In the genomic region with DNA sequence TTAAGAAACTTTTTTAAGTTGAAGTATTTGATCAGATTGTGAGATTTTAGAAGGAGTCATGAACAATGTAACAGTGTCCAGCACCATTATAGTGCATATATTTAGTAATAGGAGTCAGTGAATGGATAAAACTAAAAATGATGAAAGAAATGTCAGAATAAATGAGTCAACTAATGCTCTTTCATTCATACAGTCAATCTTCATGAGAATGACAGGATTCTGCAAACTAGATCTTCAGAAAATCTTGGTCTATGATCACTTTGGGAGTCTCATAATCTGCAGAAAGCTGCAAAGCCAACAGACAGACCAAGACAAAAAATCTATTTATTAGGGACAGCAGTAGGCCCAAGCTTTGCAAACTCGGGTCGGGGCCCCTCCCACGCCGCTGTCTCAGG, we compare ENCODE assay signal across 9 cellular contexts. TPM values are rescaled to one million over a fixed set of nuclear protein-coding genes. Genes with fewer than 3 reads are reported as not detected.
DNase-seq lines count a peak whose midpoint lies in the region; ATAC-seq and TF ChIP-seq lines count a peak whose summit lies in the region.
"Had no signal": no experiment of that assay in that cellular context is flagged by ENCODE, and none has a peak within 500 bp of the region (broad histone marks: within the 10 kb centered on the region; RNA-seq: fewer than 3 reads in every experiment).

No MANE protein-coding gene starts in this region.

- no peaks in the 10 kb centered on the region for H3K36me3 Mint-ChIP-seq in CD4-positive, alpha-beta T cell (ENCODE audit: low read depth)

- peaks cover 6% of the 10 kb centered on the region for H3K9me3 Mint-ChIP-seq in CD4-positive, alpha-beta T cell

- no peak for TF ChIP-seq POLR2A in NB4 (IDR thresholded peaks at IDR 0.05; ENCODE audit: extremely low read depth, insufficient read length)

- H3K4me3 Mint-ChIP-seq in CD4-positive, alpha-beta T cell, result peak overlapping the region; percentile 92

- H3K4me1 Mint-ChIP-seq in CD4-positive, alpha-beta T cell (ENCODE audit: low read depth), result peaks cover 14% of the 10 kb centered on the region

- peak overlapping the region; percentile 77 for H3K27ac ChIP-seq in CD4-positive, alpha-beta T cell (ENCODE audit: low read depth, low read length)
- H3K27ac ChIP-seq in epithelial cell of prostate, result peak overlapping the region; percentile 73

- no peaks in the 10 kb centered on the region for H3K27me3 ChIP-seq in CD4-positive, alpha-beta T cell (ENCODE audit: control insufficient read depth, insufficient read depth, low read length)

- no peak for TF ChIP-seq CTCF in CD4-positive, alpha-beta T cell (IDR thresholded peaks at IDR 0.05)
- no peak for TF ChIP-seq CTCF in NB4 (IDR thresholded peaks at IDR 0.05; ENCODE audit: low read depth, low read length)
- no peak for TF ChIP-seq CTCF in omental fat pad (IDR thresholded peaks at IDR 0.05)

- H3K27ac Mint-ChIP-seq in CD4-positive, alpha-beta T cell, result peak overlapping the region; percentile 54

- POLR2A ChIA-PET in CD4-positive, alpha-beta T cell (lab: Charles Lee), result interaction anchor here (0.7 to 4.5 kb wide), 13 partner anchors 10 to 787 kb away, joined by 3 to 36 read pairs (median 3); partner anchors contain the start of genes ATAD1, CH25H, KLLN and PTEN

- no peaks in the 10 kb centered on the region for H3K9me3 ChIP-seq in CD4-positive, alpha-beta T cell (ENCODE audit: control insufficient read depth, low read length)

- no peak for ATAC-seq in CD4-positive, alpha-beta T cell (ENCODE audit: poor library complexity)
- ATAC-seq in omental fat pad (ENCODE audit: low FRiP score), result peak; percentile 42
- no peak for ATAC-seq in GM21515 (IDR thresholded peaks at IDR 0.05; ENCODE audit: unreplicated experiment)

- peak overlapping the region; percentile 25 for H3K4me3 ChIP-seq in NB4 (ENCODE audit: low read depth, low read length)

- intact Hi-C loops in CD4-positive, alpha-beta T cell (cut with DNase I, micrococcal nuclease), result no loop called here

- H3K27me3 Mint-ChIP-seq in CD4-positive, alpha-beta T cell, result peaks cover 6% of the 10 kb centered on the region

- CTCF ChIA-PET in CD4-positive, alpha-beta T cell (lab: Charles Lee), result interaction anchor here (1.2 to 1.7 kb wide), 4 partner anchors 8 to 20 kb away, joined by 3 to 8 read pairs (median 4); no protein-coding TSS in a partner anchor

- DNase-seq in CD4-positive, alpha-beta T cell, result no peak
- DNase-seq in NB4 (ENCODE audit: low read depth) (no peak), epithelial cell of prostate (ENCODE audit: low read depth, low spot score) (no peak), omental fat pad (ENCODE audit: low spot score) (no peak), cerebellum (ENCODE audit: low spot score) (no peak), SIG-M5 (lab: John Stamatoyannopoulos, UW) (no peak)
- no peak for DNase-seq in stimulated activated CD4-positive, alpha-beta T cell treated with anti-CD3 and anti-CD28 coated beads, Interleukin-12 subunit alpha, Interleukin-12 subunit beta, amount 100 ng/mL, for 4 hours

RNA-seq across cellular contexts. Expression of gene RNLS, which starts 0.7 kb away (rescaled TPM):
- 1 to 10 TPM in 1 of 2 experiments, under 1 TPM in 1; 0.95 to 2.7 TPM for total RNA-seq in CD4-positive, alpha-beta T cell
- 10 to 100 TPM; 13.3 to 24.7 (median 18.3) TPM for total RNA-seq in omental fat pad
- total RNA-seq in cerebellum, result 11.4 TPM

RNA-seq across cellular contexts. Expression of gene LIPJ, which starts 4.2 kb away (rescaled TPM):
- not detected for total RNA-seq in CD4-positive, alpha-beta T cell
- total RNA-seq in omental fat pad (under 1 TPM in 3 of 4 donors, not detected in 1; 0.19 to 0.47 (median 0.46) TPM), cerebellum (1.00 TPM)
- total RNA-seq: HT1080 had no signal
